1 cellular context compared by ENCODE assay signal in the genomic region with DNA sequence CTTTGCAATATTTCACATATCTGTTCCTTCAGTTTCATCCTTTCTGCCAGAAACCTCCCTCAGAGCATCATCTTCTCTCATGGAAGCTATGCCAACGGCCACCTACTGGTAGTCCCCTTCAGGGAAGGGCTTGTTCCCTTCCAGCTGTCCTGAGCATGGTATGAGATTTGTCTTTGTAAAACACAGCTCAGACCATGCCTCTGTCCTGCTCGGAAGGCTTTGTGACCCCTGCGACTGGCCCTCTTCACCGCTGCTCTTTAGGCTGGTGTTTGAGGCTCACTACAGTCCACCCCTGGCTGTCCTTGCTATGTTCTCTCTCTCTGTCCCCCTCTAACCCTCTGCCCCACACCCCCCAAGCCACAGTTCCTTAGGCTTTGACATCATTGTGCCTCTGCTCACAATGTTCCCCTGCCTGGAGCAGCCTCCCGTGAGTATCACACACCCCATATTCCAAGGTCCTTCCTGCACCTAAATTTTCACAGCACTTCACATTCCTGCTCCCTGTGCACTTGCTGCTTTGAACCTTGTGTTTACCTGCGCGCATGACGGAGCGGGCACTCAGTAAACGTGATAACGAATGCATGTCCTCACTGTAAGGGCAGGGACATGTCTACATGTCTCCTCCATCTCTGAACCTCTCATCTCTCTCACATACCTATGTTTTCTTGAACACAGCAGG.
TF ChIP-seq lines count a peak whose summit lies in the region.

No MANE protein-coding gene starts in this region.

TF ChIP-seq in H1, 55 proteins besides CTCF, POLR2A, EP300 and RAD21:
- TF ChIP-seq CHD2 (IDR thresholded peaks at IDR 0.05; ENCODE audit: low read length) (no peak), CHD7 (IDR thresholded peaks at IDR 0.05; ENCODE audit: insufficient replicate concordance, low read length) (no peak), EGR1 (IDR thresholded peaks at IDR 0.05; ENCODE audit: borderline replicate concordance, low read depth, low read length) (no peak), CEBPB (IDR thresholded peaks at IDR 0.05; ENCODE audit: low read depth, low read length) (no peak), ATF2 (IDR thresholded peaks at IDR 0.05; ENCODE audit: low read length) (no peak), SP1 (IDR thresholded peaks at IDR 0.05; ENCODE audit: low read depth, low read length) (no peak)
TF ChIP-seq in H1: peak in this region for 0.
